Comparison of ENCODE assay signal across 16 cellular contexts in the genomic region with DNA sequence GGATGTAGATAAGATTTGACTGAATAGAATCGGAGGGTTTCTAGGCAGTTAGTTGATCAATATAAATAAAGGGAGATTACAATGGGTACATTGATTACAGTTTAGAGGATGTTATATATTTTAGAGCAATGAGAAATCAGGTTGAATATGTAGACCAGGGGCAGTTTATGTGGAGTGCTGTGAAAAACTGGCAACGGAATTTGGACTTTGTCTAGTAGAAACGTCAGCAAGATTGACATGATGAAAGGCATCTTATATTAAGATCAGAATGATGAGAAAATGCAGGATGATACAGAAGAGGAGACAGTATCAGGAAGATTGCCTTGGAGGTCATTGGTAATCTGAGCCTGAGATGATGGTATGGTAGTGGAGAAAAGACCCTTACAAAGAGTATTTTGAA. TPM values are rescaled to one million over a fixed set of nuclear protein-coding genes. Genes with fewer than 3 reads are reported as not detected.
DNase-seq lines count a peak whose midpoint lies in the region; ATAC-seq and TF ChIP-seq lines count a peak whose summit lies in the region.
"Had no signal": no experiment of that assay in that cellular context is flagged by ENCODE, and none has a peak within 500 bp of the region (broad histone marks: within the 10 kb centered on the region; RNA-seq: fewer than 3 reads in every experiment).

No MANE protein-coding gene starts in this region.

- H3K4me1 Mint-ChIP-seq in CD4-positive, CD25-positive, alpha-beta regulatory T cell, result peaks cover 33 to 63% (median 49%) of the 10 kb centered on the region in 4 donors
- H3K4me1 Mint-ChIP-seq in WTC11, result peaks cover 52% of the 10 kb centered on the region
- H3K4me1 Mint-ChIP-seq in progenitor cell of endocrine pancreas (ENCODE audit: low read depth), result peaks cover 36% of the 10 kb centered on the region

- no peak overlapping the region for H3K4me3 ChIP-seq in CD4-positive, CD25-positive, alpha-beta regulatory T cell (ENCODE audit: low read depth, low read length)

- peaks cover 10% of the 10 kb centered on the region for H3K36me3 Mint-ChIP-seq in CD4-positive, CD25-positive, alpha-beta regulatory T cell
- H3K36me3 Mint-ChIP-seq in WTC11 (peaks cover 12% of the 10 kb centered on the region), progenitor cell of endocrine pancreas (ENCODE audit: insufficient read depth) (peaks cover 5% of the 10 kb centered on the region)

- H3K27ac Mint-ChIP-seq in CD4-positive, CD25-positive, alpha-beta regulatory T cell, result peak overlapping the region in 2 of 3 donors; percentile 12 to 28
- H3K27ac Mint-ChIP-seq in WTC11 (peak overlapping the region; percentile 67), progenitor cell of endocrine pancreas (peak overlapping the region; percentile 29)
- H3K27ac Mint-ChIP-seq: B cell had no signal

- H3K4me3 Mint-ChIP-seq in CD4-positive, CD25-positive, alpha-beta regulatory T cell, result no peak overlapping the region
- H3K4me3 Mint-ChIP-seq in WTC11 (no peak overlapping the region), progenitor cell of endocrine pancreas (ENCODE audit: low read depth) (no peak overlapping the region)
- H3K4me3 Mint-ChIP-seq: B cell; CD4-positive, alpha-beta memory T cell had no signal

- POLR2A ChIA-PET in WTC11 (lab: Charles Lee), result interaction anchor here (1.1 kb wide), 1 partner anchor 39 kb away, joined by 5 read pairs; a partner anchor contains a TSS

- no peaks in the 10 kb centered on the region for H3K9me3 ChIP-seq in CD4-positive, CD25-positive, alpha-beta regulatory T cell (ENCODE audit: control insufficient read depth in 2 of 2, low read length in 2 of 2)

- TF ChIP-seq CTCF in WTC11 (IDR thresholded peaks at IDR 0.05) (no peak), progenitor cell of endocrine pancreas (IDR thresholded peaks at IDR 0.05; ENCODE audit: unreplicated experiment) (no peak)

- H3K9me3 Mint-ChIP-seq in CD4-positive, CD25-positive, alpha-beta regulatory T cell, result no peaks in the 10 kb centered on the region
- peaks cover 10% of the 10 kb centered on the region for H3K9me3 Mint-ChIP-seq in WTC11
- H3K9me3 Mint-ChIP-seq in progenitor cell of endocrine pancreas (ENCODE audit: low read depth), result no peaks in the 10 kb centered on the region
- H3K9me3 Mint-ChIP-seq: CD4-positive, alpha-beta memory T cell had no signal

- no peak overlapping the region for H3K27ac ChIP-seq in CD4-positive, CD25-positive, alpha-beta regulatory T cell (ENCODE audit: insufficient read depth, low read length, poor library complexity, severe bottlenecking)

- no peaks in the 10 kb centered on the region for H3K27me3 ChIP-seq in CD4-positive, CD25-positive, alpha-beta regulatory T cell (ENCODE audit: control insufficient read depth, insufficient read depth, low read length)

- H3K36me3 ChIP-seq in CD4-positive, CD25-positive, alpha-beta regulatory T cell (ENCODE audit: control insufficient read depth, insufficient read depth, low read length), result no peaks in the 10 kb centered on the region

- ATAC-seq in CD4-positive, CD25-positive, alpha-beta regulatory T cell (ENCODE audit: low read depth in 2 of 2), result no peak
- ATAC-seq in WTC11, result no peak
- ATAC-seq in left lobe of liver, result peak; percentile 60

- H3K27me3 Mint-ChIP-seq in CD4-positive, CD25-positive, alpha-beta regulatory T cell, result no peaks in the 10 kb centered on the region
- no peaks in the 10 kb centered on the region for H3K27me3 Mint-ChIP-seq in WTC11 (ENCODE audit: low read depth)
- H3K27me3 Mint-ChIP-seq in progenitor cell of endocrine pancreas, result no peaks in the 10 kb centered on the region
- H3K27me3 Mint-ChIP-seq: B cell; CD4-positive, alpha-beta memory T cell had no signal

- CTCF ChIA-PET in WTC11 (lab: Charles Lee), result interaction anchor here (1.0 to 2.7 kb wide), 3 partner anchors 12 to 82 kb away, joined by 3 to 15 read pairs (median 8); no protein-coding TSS in a partner anchor

- no peak for DNase-seq in CD4-positive, CD25-positive, alpha-beta regulatory T cell
- DNase-seq in WTC11 (ENCODE audit: low spot score) (no peak), left lobe of liver (ENCODE audit: low spot score) (no peak), progenitor cell of endocrine pancreas (ENCODE audit: low spot score, unreplicated experiment) (no peak), NCI-H146 (lab: John Stamatoyannopoulos, UW) (no peak), germinal center (ENCODE audit: low spot score) (no peak), KBM-7 (no peak)
- DNase-seq in activated CD4-positive, alpha-beta T cell treated with anti-CD3 and anti-CD28 coated beads, Interleukin-2, amount 50 U/mL, for 4 hours, result no peak
- DNase-seq: CD4-positive, alpha-beta memory T cell; GOT3; NCI-H1105 treated with DMSO at 0.1 percent for 48 hours; NCI-H1930; NCI-H2171; NCI-H446 treated with DMSO at 0.1 percent for 48 hours; NCI-H774 had no signal

- in situ Hi-C loops in KBM-7 (cut with MboI; ENCODE audit: low pct_unique_long_range_greater_than_20kb, low sequenced_read_pairs), result no loop called here

- peaks cover 13% of the 10 kb centered on the region for H3K4me1 ChIP-seq in CD4-positive, CD25-positive, alpha-beta regulatory T cell (ENCODE audit: control insufficient read depth, insufficient read depth, low read length, poor library complexity, severe bottlenecking)

TF ChIP-seq in WTC11, 78 proteins besides CTCF, POLR2A, EP300 and RAD21:
- TF ChIP-seq, protein P1, sequence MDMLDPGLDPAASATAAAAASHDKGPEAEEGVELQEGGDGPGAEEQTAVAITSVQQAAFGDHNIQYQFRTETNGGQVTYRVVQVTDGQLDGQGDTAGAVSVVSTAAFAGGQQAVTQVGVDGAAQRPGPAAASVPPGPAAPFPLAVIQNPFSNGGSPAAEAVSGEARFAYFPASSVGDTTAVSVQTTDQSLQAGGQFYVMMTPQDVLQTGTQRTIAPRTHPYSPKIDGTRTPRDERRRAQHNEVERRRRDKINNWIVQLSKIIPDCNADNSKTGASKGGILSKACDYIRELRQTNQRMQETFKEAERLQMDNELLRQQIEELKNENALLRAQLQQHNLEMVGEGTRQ (CRISPR knock-in tag; IDR thresholded peaks at IDR 0.05), result no peak

RNA-seq across cellular contexts. Expression of a gene that starts 39.9 kb away (rescaled TPM):
- total RNA-seq in CD4-positive, CD25-positive, alpha-beta regulatory T cell, result 40.8 TPM
- polyA plus RNA-seq in CD4-positive, CD25-positive, alpha-beta regulatory T cell, result 100 to 1,000 TPM in 3 of 4 donors, 10 to 100 TPM in 1; 94.0 to 132 (median 115) TPM
- total RNA-seq in WTC11 (2021), result 127 to 142 TPM (median 132 TPM) in 3 replicates
- total RNA-seq in left lobe of liver, result 49.6 TPM
- 106 and 114 TPM in 2 replicates for total RNA-seq in progenitor cell of endocrine pancreas
